ENCODE assay signal across 8 cellular contexts in genomic region chr18:31555971-31556747, GRCh38. TPM values are rescaled to one million over a fixed set of nuclear protein-coding genes. Genes with fewer than 3 reads are reported as not detected.
A peak's percentile ranks its signal among the peaks of the same experiment; 100 is the strongest.
DNase-seq lines count a peak whose midpoint lies in the region; ATAC-seq and TF ChIP-seq lines count a peak whose summit lies in the region.

No MANE protein-coding gene starts in this region.

- H3K36me3 Mint-ChIP-seq in T-helper 2 cell treated with Interferon-gamma antibody and Interleukin-4, amounts not matched to agents 5 μg/mL and 100 μg/mL, for 36 hours (ENCODE audit: low read depth) = no peaks in the 10 kb centered on the region

- peaks cover 2% of the 10 kb centered on the region for H3K4me1 Mint-ChIP-seq in T-helper 2 cell treated with Interferon-gamma antibody and Interleukin-4, amounts not matched to agents 5 μg/mL and 100 μg/mL, for 36 hours (ENCODE audit: low read depth)

- no peak overlapping the region for H3K4me3 ChIP-seq in H7 (ENCODE audit: insufficient read depth, low read depth, low read length)
- no peak overlapping the region for H3K4me3 ChIP-seq in epithelial cell of proximal tubule (ENCODE audit: low read depth, low read length)

- intact Hi-C loops in Right ventricle myocardium inferior (cut with DNase I) = loop anchor here (2.0 to 10.0 kb wide), 4 partner anchors 71 to 419 kb away; no protein-coding TSS in a partner anchor
- intact Hi-C loops in cardiac septum (cut with DNase I) = loop anchor here (2.0 to 5.0 kb wide), 3 partner anchors 166 to 421 kb away; no protein-coding TSS in a partner anchor

- H3K4me3 Mint-ChIP-seq in T-helper 2 cell treated with Interferon-gamma antibody and Interleukin-4, amounts not matched to agents 5 μg/mL and 100 μg/mL, for 36 hours = no peak overlapping the region

- ATAC-seq in Right ventricle myocardium inferior = peak; percentile 70

- H3K27ac Mint-ChIP-seq in T-helper 2 cell treated with Interferon-gamma antibody and Interleukin-4, amounts not matched to agents 5 μg/mL and 100 μg/mL, for 36 hours = no peak overlapping the region

- peaks cover 3% of the 10 kb centered on the region for H3K27me3 Mint-ChIP-seq in T-helper 2 cell treated with Interferon-gamma antibody and Interleukin-4, amounts not matched to agents 5 μg/mL and 100 μg/mL, for 36 hours (ENCODE audit: low read depth)

- no peaks in the 10 kb centered on the region for H3K27me3 ChIP-seq in H7 (ENCODE audit: control insufficient read depth, insufficient read depth, low read length)

- peak; percentile 80 for TF ChIP-seq CTCF in epithelial cell of proximal tubule (conservative IDR thresholded peaks at IDR 0.05; ENCODE audit: low read depth, low read length)

- H3K9me3 Mint-ChIP-seq in T-helper 2 cell treated with Interferon-gamma antibody and Interleukin-4, amounts not matched to agents 5 μg/mL and 100 μg/mL, for 36 hours = no peaks in the 10 kb centered on the region

- no peaks in the 10 kb centered on the region for H3K36me3 ChIP-seq in H7 (replicated peaks; ENCODE audit: control insufficient read depth, insufficient read depth, low read length)

- DNase-seq in Right ventricle myocardium inferior (ENCODE audit: missing footprints) (no peak), cardiac septum (ENCODE audit: low spot score) (no peak), H7 (peak; percentile 40), NCI-H146 (lab: John Stamatoyannopoulos, UW) (peak; percentile 58), epithelial cell of proximal tubule (ENCODE audit: low read depth) (peak; percentile 41), myocyte (ENCODE audit: low read depth) (peak; percentile 67), ureter (ENCODE audit: low spot score) (peak; percentile 52)
- peak; percentile 15 for DNase-seq in T-helper 2 cell treated with Interferon-gamma antibody and Interleukin-4, amounts not matched to agents 5 μg/mL and 100 μg/mL, for 36 hours (ENCODE audit: low spot score)

RNA-seq across cellular contexts. Expression of gene TTR, which starts 35.5 kb away (rescaled TPM):
- total RNA-seq in Right ventricle myocardium inferior (not detected), cardiac septum (not detected), epithelial cell of proximal tubule (not detected in 2 replicates), myocyte (not detected in 2 replicates), ureter (0.55 TPM)
- not detected in 2 replicates for total RNA-seq in H7 (2014; rRNA removed; shearing (Covaris generic))
- polyA plus RNA-seq in myocyte (2012) = not detected

RNA-seq across cellular contexts. Expression of gene DSG2, which starts 58.2 kb away (rescaled TPM):
- total RNA-seq in Right ventricle myocardium inferior = 35.7 TPM
- total RNA-seq in cardiac septum = 34.4 TPM
- total RNA-seq in H7 (2014; rRNA removed; shearing (Covaris generic)) = 51.7 and 66.0 TPM in 2 replicates
- 58.8 and 62.1 TPM in 2 replicates for total RNA-seq in epithelial cell of proximal tubule
- not detected in 2 replicates for total RNA-seq in myocyte
- polyA plus RNA-seq in myocyte (2012) = not detected
- total RNA-seq in ureter = 93.1 TPM

Comparison
In these comparisons a context has a peak if more than half of its experiments do, and no peak if none do; other contexts are left out.
1. DNase-seq: peak in H7 (single experiment), NCI-H146 (single experiment), T-helper 2 cell treated with Interferon-gamma antibody and Interleukin-4, amounts not matched to agents 5 μg/mL and 100 μg/mL, for 36 hours (single experiment), epithelial cell of proximal tubule (single experiment), myocyte (single experiment) and ureter (single experiment); none in Right ventricle myocardium inferior (single experiment) and cardiac septum (single experiment).
2. RNA of gene DSG2, which starts 58.2 kb away (total RNA-seq): 93.1 TPM in ureter (single experiment), 58.8 to 62.1 TPM in epithelial cell of proximal tubule, 51.7 to 66.0 TPM in H7, 35.7 TPM in Right ventricle myocardium inferior (single experiment) and 34.4 TPM in cardiac septum (single experiment); not detected in myocyte; every median in the first group is over 10 times any median in the second.